In genomic region chr14:52272375-52272774, GRCh38 we compare ENCODE assay signal across 9 cellular contexts. TPM values are rescaled to one million over a fixed set of nuclear protein-coding genes. Genes with fewer than 3 reads are reported as not detected.
DNase-seq lines count a peak whose midpoint lies in the region; ATAC-seq, FAIRE-seq and TF ChIP-seq lines count a peak whose summit lies in the region.
"Had no signal": no experiment of that assay in that cellular context is flagged by ENCODE, and none has a peak within 500 bp of the region (broad histone marks: within the 10 kb centered on the region; RNA-seq: fewer than 3 reads in every experiment).

No MANE protein-coding gene starts in this region.

- no peaks in the 10 kb centered on the region for H3K9me3 Mint-ChIP-seq in endodermal cell
- H3K9me3 Mint-ChIP-seq: T-helper 1 cell treated with Interleukin-12 subunit alpha and Interleukin-12 subunit beta and Interleukin-4 antibody, amounts not matched to agents 30 μg/mL and 1 μg/mL, for 36 hours had no signal

- H3K27ac Mint-ChIP-seq in endodermal cell = no peak overlapping the region
- H3K27ac Mint-ChIP-seq: T-helper 1 cell treated with Interleukin-12 subunit alpha and Interleukin-12 subunit beta and Interleukin-4 antibody, amounts not matched to agents 30 μg/mL and 1 μg/mL, for 36 hours had no signal

- H3K36me3 ChIP-seq in left ventricle myocardium inferior = peaks cover 3% of the 10 kb centered on the region
- no peaks in the 10 kb centered on the region for H3K36me3 ChIP-seq in endodermal cell (ENCODE audit: control insufficient read depth, insufficient read depth, low read length)

- peaks cover 39% of the 10 kb centered on the region for H3K27me3 Mint-ChIP-seq in endodermal cell (ENCODE audit: insufficient read depth)

- H3K9ac ChIP-seq in endodermal cell (ENCODE audit: extremely low read depth, low read length, poor library complexity, severe bottlenecking) = no peak overlapping the region

- TF ChIP-seq CTCF in left ventricle myocardium inferior (IDR thresholded peaks at IDR 0.05; ENCODE audit: borderline replicate concordance) (peak; percentile 22), endodermal cell (conservative IDR thresholded peaks at IDR 0.05) (peak; percentile 68)

- no peak overlapping the region for H3K4me3 Mint-ChIP-seq in endodermal cell
- H3K4me3 Mint-ChIP-seq: T-helper 1 cell treated with Interleukin-12 subunit alpha and Interleukin-12 subunit beta and Interleukin-4 antibody, amounts not matched to agents 30 μg/mL and 1 μg/mL, for 36 hours had no signal

- FAIRE-seq in urothelium cell line (lab: Jason Lieb, UNC) = no peak

- H3K27me3 ChIP-seq in left ventricle myocardium inferior (ENCODE audit: low read depth) (peaks cover 31% of the 10 kb centered on the region), endodermal cell (ENCODE audit: control insufficient read depth, insufficient read depth, low read length, poor library complexity, severe bottlenecking) (peaks cover 38% of the 10 kb centered on the region)

- H3K9me3 ChIP-seq in left ventricle myocardium inferior (replicated peaks) (no peaks in the 10 kb centered on the region), endodermal cell (ENCODE audit: control insufficient read depth, low read length) (no peaks in the 10 kb centered on the region)

- H3K27ac ChIP-seq in left ventricle myocardium inferior (replicated peaks) = no peak overlapping the region
- H3K27ac ChIP-seq in endodermal cell (ENCODE audit: low read depth, low read length) = no peak overlapping the region

- ATAC-seq in HG03045 (IDR thresholded peaks at IDR 0.05; ENCODE audit: unreplicated experiment) = no peak
- no peak for ATAC-seq in GM21619 (IDR thresholded peaks at IDR 0.05; ENCODE audit: unreplicated experiment)

- intact Hi-C loops in left ventricle myocardium inferior (cut with micrococcal nuclease) (no loop called here), cardiac septum (cut with DNase I) (no loop called here)

- DNase-seq in left ventricle myocardium inferior (no peak), cardiac septum (ENCODE audit: low spot score) (no peak), NCI-H748 treated with DMSO at 0.1 percent for 48 hours (lab: John Stamatoyannopoulos, UW) (peak; percentile 17), endodermal cell (peak; percentile 55), urothelium cell line (ENCODE audit: low spot score) (peak; percentile 38), GM19238 (ENCODE audit: insufficient read length, low spot score) (no peak)

- 63 to 80% methylated on average over 2 to 3 of the region's 3 CpGs for WGBS in endodermal cell (ENCODE audit: insufficient coverage in 1 of 2, insufficient read length in 1 of 2), 2 experiments

- no peaks in the 10 kb centered on the region for H3K36me3 Mint-ChIP-seq in endodermal cell (ENCODE audit: low read depth)

- H3K4me1 ChIP-seq in left ventricle myocardium inferior (peaks cover 25% of the 10 kb centered on the region), endodermal cell (ENCODE audit: control insufficient read depth, insufficient read depth, low read length) (no peaks in the 10 kb centered on the region)

- peaks cover 14% of the 10 kb centered on the region for H3K4me1 Mint-ChIP-seq in endodermal cell

- H3K4me3 ChIP-seq in left ventricle myocardium inferior (no peak overlapping the region), endodermal cell (ENCODE audit: low read length) (no peak overlapping the region)

RNA-seq across cellular contexts. Expression of gene PTGDR, which starts 4.9 kb away (rescaled TPM):
- total RNA-seq in left ventricle myocardium inferior (1.3 TPM), cardiac septum (0.51 TPM), endodermal cell (under 1 TPM in 1 of 2 donors, not detected in 1; 0.09 TPM)
- polyA plus RNA-seq in endodermal cell (2013, experiment 1 of 2) = not detected
- polyA plus RNA-seq in endodermal cell (2013, experiment 2 of 2) = not detected

RNA-seq across cellular contexts. Expression of gene PTGER2, which starts 41.7 kb away (rescaled TPM):
- 0.60 TPM for total RNA-seq in left ventricle myocardium inferior
- 0.75 TPM for total RNA-seq in cardiac septum
- total RNA-seq in endodermal cell = not detected
- 0.11 TPM for polyA plus RNA-seq in endodermal cell (2013, experiment 1 of 2)
- polyA plus RNA-seq in endodermal cell (2013, experiment 2 of 2) = 0.12 TPM

Comparison
In these comparisons a context has a peak if more than half of its experiments do, and no peak if none do; other contexts are left out.
1. DNase-seq: peak in NCI-H748 treated with DMSO at 0.1 percent for 48 hours (single experiment), endodermal cell (single experiment) and urothelium cell line (single experiment); none in left ventricle myocardium inferior (single experiment), cardiac septum (single experiment) and GM19238 (single experiment).